ENCODE assay signal across 8 cellular contexts in the genomic region with DNA sequence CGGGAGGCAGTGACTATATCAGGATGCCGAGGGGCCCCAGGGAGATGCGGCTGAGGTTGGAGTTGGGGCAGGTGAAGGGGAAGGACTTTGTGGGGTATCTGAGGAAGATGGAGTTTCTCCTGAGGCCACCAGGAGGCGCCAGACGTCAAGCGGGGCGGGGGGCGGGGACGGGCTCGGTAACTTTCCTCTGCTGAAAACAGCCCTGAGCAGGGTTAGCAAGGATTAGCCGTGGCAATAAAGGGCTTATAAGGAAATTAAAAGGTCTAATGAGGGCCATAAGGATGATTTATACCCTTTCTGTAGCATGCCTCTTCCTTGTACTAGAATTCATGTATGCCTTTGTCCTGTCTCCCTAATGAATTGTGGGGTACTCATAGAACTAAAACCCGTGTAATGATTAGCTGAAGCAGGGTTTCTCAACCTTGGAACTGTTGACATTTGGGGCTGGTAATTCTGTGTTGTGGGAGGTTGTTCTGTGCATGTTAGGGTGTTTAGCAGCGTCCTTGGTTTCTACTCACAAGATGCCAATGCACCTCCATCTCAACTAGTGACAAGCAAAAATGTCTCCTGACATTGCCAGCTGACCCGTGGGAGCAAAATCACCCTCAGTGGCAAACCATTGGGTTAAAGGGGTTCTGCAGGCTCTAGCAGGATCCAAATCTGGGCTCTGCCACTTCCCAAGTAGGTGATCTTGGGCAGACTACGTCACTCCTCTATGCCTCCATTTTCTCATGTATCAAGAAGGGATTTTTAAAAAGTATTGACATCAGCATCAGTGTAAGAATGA.
DNase-seq lines count a peak whose midpoint lies in the region; ATAC-seq lines count a peak whose summit lies in the region.

No MANE protein-coding gene starts in this region.

- ATAC-seq in HG03196 (IDR thresholded peaks at IDR 0.05; ENCODE audit: unreplicated experiment) = no peak

- DNase-seq in NCI-H1417 (lab: John Stamatoyannopoulos, UW) (peak in 2 of 3 experiments; percentile 16 to 25), NCI-H1417 treated with DMSO at 0.1 percent for 48 hours (lab: John Stamatoyannopoulos, UW) (no peak), LHCN-M2 (ENCODE audit: low read depth) (peak; percentile 23), cerebellar cortex (ENCODE audit: low spot score) (peak; percentile 17), medulla oblongata (ENCODE audit: extremely low spot score) (peak; percentile 47)
- peak; percentile 14 for DNase-seq in activated CD4-positive, CD25-positive, alpha-beta regulatory T cell treated with anti-CD3 and anti-CD28 coated beads, Interleukin-2, amount 50 U/mL, for 16 hours (ENCODE audit: low read depth, low spot score)
- DNase-seq in stimulated activated CD8-positive, alpha-beta memory T cell treated with anti-CD3 and anti-CD28 coated beads, Interleukin-4, amount 100 ng/mL, for 48 hours = peak; percentile 67
